Comparison of ENCODE assay signal across 1 cellular context in genomic region chr7:2232766-2233520, GRCh38.
TF ChIP-seq lines count a peak whose summit lies in the region.

Gene MAD1L1 (minus strand): TSS chr7:2232945. CDS start chr7:2230133, 2,812 bp downstream.

TF ChIP-seq in K562, 482 proteins besides CTCF, POLR2A, EP300 and RAD21 (continued from another document):
- no peak for TF ChIP-seq GTF3C2 (IDR thresholded peaks at IDR 0.05; ENCODE audit: borderline replicate concordance, extremely low read depth, insufficient read length)
- no peak for TF ChIP-seq ZNF512 (tag; IDR thresholded peaks at IDR 0.05)
- no peak for TF ChIP-seq SRSF7 (optimal IDR thresholded peaks at IDR 0.05; ENCODE audit: low read depth, low read length)
- no peak for TF ChIP-seq BCL6 (CRISPR knock-in tag; IDR thresholded peaks at IDR 0.05)
- TF ChIP-seq HMGN3 (IDR thresholded peaks at IDR 0.05; ENCODE audit: borderline replicate concordance, extremely low read depth, insufficient read length, low read depth, low read length), result peak; percentile 81
- no peak for TF ChIP-seq POLR2H (tag; IDR thresholded peaks at IDR 0.05; ENCODE audit: low read depth)
- TF ChIP-seq ESRRA (IDR thresholded peaks at IDR 0.05; ENCODE audit: borderline replicate concordance, low read depth), result peak; percentile 48; the same call in 1 of the 2 replicates
- 0 out of 2 replicates have a peak, but pooled peaks have one; percentile 58 for TF ChIP-seq HMGXB4 (CRISPR knock-in tag; IDR thresholded peaks at IDR 0.05)
- TF ChIP-seq NKRF (IDR thresholded peaks at IDR 0.05; ENCODE audit: borderline replicate concordance), result no peak
- 0 out of 2 replicates have a peak, but pooled peaks have one; percentile 17 for TF ChIP-seq ZNF431 (CRISPR knock-in tag; IDR thresholded peaks at IDR 0.05)
- TF ChIP-seq RBBP5 (IDR thresholded peaks at IDR 0.05; ENCODE audit: borderline replicate concordance, insufficient read depth, low read length, poor library complexity, severe bottlenecking), result peak; percentile 88
- TF ChIP-seq ZNF143 (CRISPR knock-in tag; IDR thresholded peaks at IDR 0.05), result no peak
- no peak for TF ChIP-seq ZNF282 (CRISPR knock-in tag; IDR thresholded peaks at IDR 0.05)
- TF ChIP-seq HSF4 (CRISPR knock-in tag; IDR thresholded peaks at IDR 0.05; ENCODE audit: borderline replicate concordance), result no peak
- no peak for TF ChIP-seq MBD1 (CRISPR knock-in tag; IDR thresholded peaks at IDR 0.05)
- TF ChIP-seq ZNF232 (CRISPR knock-in tag; IDR thresholded peaks at IDR 0.05), result no peak
- no peak for TF ChIP-seq ZC3H4 (CRISPR knock-in tag; IDR thresholded peaks at IDR 0.05; ENCODE audit: borderline replicate concordance)
- no peak for TF ChIP-seq ZNF24 (IDR thresholded peaks at IDR 0.05)
- no peak for TF ChIP-seq ZSCAN32 (CRISPR knock-in tag; IDR thresholded peaks at IDR 0.05)
- no peak for TF ChIP-seq ZNF79 (CRISPR knock-in tag; IDR thresholded peaks at IDR 0.05; ENCODE audit: low read depth)
- TF ChIP-seq MAFK (IDR thresholded peaks at IDR 0.05; ENCODE audit: low read length), result peak; percentile 89; the same call in 1 of the 2 replicates
- no peak for TF ChIP-seq CBX1 (IDR thresholded peaks at IDR 0.05; ENCODE audit: low read depth)
- peak; percentile 63; the same call in 1 of the 2 replicates for TF ChIP-seq MAFF (IDR thresholded peaks at IDR 0.05; ENCODE audit: low read length)
- TF ChIP-seq CHD4 (IDR thresholded peaks at IDR 0.05; ENCODE audit: insufficient read depth, insufficient replicate concordance, low read depth, low read length, poor library complexity, severe bottlenecking), result no peak
- no peak for TF ChIP-seq MITF (IDR thresholded peaks at IDR 0.05)
- TF ChIP-seq EP400 (IDR thresholded peaks at IDR 0.05), result peak; percentile 85
- TF ChIP-seq FOXM1 (IDR thresholded peaks at IDR 0.05; ENCODE audit: low read depth), result no peak
- no peak for TF ChIP-seq FOXM1 (CRISPR knock-in tag; IDR thresholded peaks at IDR 0.05; ENCODE audit: low read depth)
- no peak for TF ChIP-seq SFPQ (IDR thresholded peaks at IDR 0.05; ENCODE audit: low read depth, low read length)
- no peak for TF ChIP-seq LARP7 (IDR thresholded peaks at IDR 0.05)
- TF ChIP-seq GATAD2B (IDR thresholded peaks at IDR 0.05; ENCODE audit: borderline replicate concordance), result no peak
- no peak for TF ChIP-seq ZBTB1 (CRISPR knock-in tag; IDR thresholded peaks at IDR 0.05; ENCODE audit: borderline replicate concordance, low read depth)
- TF ChIP-seq ATF7 (IDR thresholded peaks at IDR 0.05), result peak; percentile 77
- TF ChIP-seq PTTG1 (tag; IDR thresholded peaks at IDR 0.05; ENCODE audit: low read depth), result no peak
- peak; percentile 69; the same call in 1 of the 2 replicates for TF ChIP-seq SP1 (CRISPR knock-in tag; IDR thresholded peaks at IDR 0.05)
- peak; percentile 69 for TF ChIP-seq TBP (optimal IDR thresholded peaks at IDR 0.05; ENCODE audit: low read depth, low read length)
